27 cellular contexts compared by ENCODE assay signal in genomic region chr3:107542665-107543064, GRCh38.
"Had no signal": no experiment of that assay in that cellular context is flagged by ENCODE, and none has a peak within 500 bp of the region (broad histone marks: within the 10 kb centered on the region; RNA-seq: fewer than 3 reads in every experiment).

No MANE protein-coding gene starts in this region.

- H3K36me3 Mint-ChIP-seq: immature natural killer cell had no signal

- H3K4me1 ChIP-seq: prostate gland, thyroid gland, upper lobe of left lung, vagina had no signal

- H3K36me3 ChIP-seq: pancreas, prostate gland, stomach, thyroid gland, upper lobe of left lung, vagina had no signal

- H3K9me3 Mint-ChIP-seq: activated CD4-positive, alpha-beta T cell treated with anti-CD3 and anti-CD28 coated beads, Interleukin-2, amount 10 ng/mL, durations not matched to agents 24 days and 14 days; activated CD8-positive, alpha-beta T cell treated with anti-CD3 and anti-CD28 coated beads for 36 hours; activated naive CD4-positive, alpha-beta T cell treated with anti-CD3 and anti-CD28 coated beads, Interleukin-2, amount 50 U/mL, for 24 hours; activated T-cell treated with anti-CD3 and anti-CD28 coated beads, Interleukin-2, amount 50 U/mL, for 4 hours; activated T-helper 2 cell treated with anti-CD3 and anti-CD28 coated beads, Interferon-gamma antibody, Interleukin-2, Interleukin-4, amounts not matched to agents 10 μg/mL and 5 μg/mL and 100 μg/mL, durations not matched to agents 14 hours and 24 hours and 36 hours; immature natural killer cell; naive thymus-derived CD4-positive, alpha-beta T cell; neural crest cell; stimulated activated memory B cell treated with anti-CD40 and anti-IgM and Interleukin-4, amounts not matched to agents 10 μg/mL and 1 μg/mL and 100 μg/mL, for 72 hours had no signal

- H3K4me1 Mint-ChIP-seq: activated CD4-positive, alpha-beta T cell treated with anti-CD3 and anti-CD28 coated beads, Interleukin-2, amount 10 ng/mL, durations not matched to agents 24 days and 14 days; neural crest cell had no signal

- H3K27ac ChIP-seq: body of pancreas, coronary artery, heart left ventricle, pancreas, prostate gland, stomach, thyroid gland, upper lobe of left lung, vagina had no signal

- H3K27ac Mint-ChIP-seq: activated CD4-positive, alpha-beta T cell treated with anti-CD3 and anti-CD28 coated beads, Interleukin-2, amount 10 ng/mL, durations not matched to agents 24 days and 14 days; activated CD8-positive, alpha-beta T cell treated with anti-CD3 and anti-CD28 coated beads for 36 hours; activated naive CD4-positive, alpha-beta T cell treated with anti-CD3 and anti-CD28 coated beads, Interleukin-2, amount 50 U/mL, for 24 hours; activated T-helper 2 cell treated with anti-CD3 and anti-CD28 coated beads, Interferon-gamma antibody, Interleukin-2, Interleukin-4, amounts not matched to agents 10 μg/mL and 5 μg/mL and 100 μg/mL, durations not matched to agents 14 hours and 24 hours and 36 hours; stimulated activated memory B cell treated with anti-CD40 and anti-IgM and Interleukin-4, amounts not matched to agents 10 μg/mL and 1 μg/mL and 100 μg/mL, for 72 hours had no signal

- H3K27me3 ChIP-seq: body of pancreas, heart left ventricle, pancreas, stomach, thyroid gland, upper lobe of left lung, vagina had no signal

- DNase-seq: activated CD4-positive, alpha-beta T cell treated with anti-CD3 and anti-CD28 coated beads, Interleukin-2, amount 10 ng/mL, durations not matched to agents 24 days and 14 days; activated CD8-positive, alpha-beta T cell treated with anti-CD3 and anti-CD28 coated beads for 36 hours; activated T-cell treated with anti-CD3 and anti-CD28 coated beads, Interleukin-2, amount 50 U/mL, for 4 hours; aorta; body of pancreas; heart left ventricle; hypothalamus; immature natural killer cell; midbrain; naive thymus-derived CD4-positive, alpha-beta T cell; nucleus accumbens; pancreas; retina; small intestine; stimulated activated CD4-positive, alpha-beta T cell treated with anti-CD3 and anti-CD28 coated beads, Interleukin-4, amount 100 ng/mL, for 24 hours; stomach; T-helper 1 cell; thyroid gland; upper lobe of left lung had no signal

- H3K4me3 ChIP-seq: body of pancreas, coronary artery, heart left ventricle, pancreas, prostate gland, stomach, thyroid gland, upper lobe of left lung, vagina had no signal

- H3K9me3 ChIP-seq: body of pancreas, heart left ventricle, pancreas, prostate gland, stomach, thyroid gland, upper lobe of left lung, vagina had no signal

- H3K27me3 Mint-ChIP-seq: activated CD4-positive, alpha-beta T cell treated with anti-CD3 and anti-CD28 coated beads, Interleukin-2, amount 10 ng/mL, durations not matched to agents 24 days and 14 days; activated CD8-positive, alpha-beta T cell treated with anti-CD3 and anti-CD28 coated beads for 36 hours; activated naive CD4-positive, alpha-beta T cell treated with anti-CD3 and anti-CD28 coated beads, Interleukin-2, amount 50 U/mL, for 24 hours; naive thymus-derived CD4-positive, alpha-beta T cell; stimulated activated memory B cell treated with anti-CD40 and anti-IgM and Interleukin-4, amounts not matched to agents 10 μg/mL and 1 μg/mL and 100 μg/mL, for 72 hours had no signal

- ATAC-seq: activated CD8-positive, alpha-beta T cell treated with anti-CD3 and anti-CD28 coated beads for 36 hours; activated T-cell treated with anti-CD3 and anti-CD28 coated beads, Interleukin-2, amount 50 U/mL, for 4 hours; body of pancreas; naive thymus-derived CD4-positive, alpha-beta T cell; sciatic nerve; stimulated activated memory B cell treated with anti-CD40 and anti-IgM and Interleukin-4, amounts not matched to agents 10 μg/mL and 1 μg/mL and 100 μg/mL, for 72 hours had no signal

- H3K4me3 Mint-ChIP-seq: activated CD4-positive, alpha-beta T cell treated with anti-CD3 and anti-CD28 coated beads, Interleukin-2, amount 10 ng/mL, durations not matched to agents 24 days and 14 days; activated CD8-positive, alpha-beta T cell treated with anti-CD3 and anti-CD28 coated beads for 36 hours; activated naive CD4-positive, alpha-beta T cell treated with anti-CD3 and anti-CD28 coated beads, Interleukin-2, amount 50 U/mL, for 24 hours; activated T-cell treated with anti-CD3 and anti-CD28 coated beads, Interleukin-2, amount 50 U/mL, for 4 hours; immature natural killer cell; naive thymus-derived CD4-positive, alpha-beta T cell; neural crest cell; stimulated activated memory B cell treated with anti-CD40 and anti-IgM and Interleukin-4, amounts not matched to agents 10 μg/mL and 1 μg/mL and 100 μg/mL, for 72 hours had no signal
